Comparison of ENCODE assay signal across 14 cellular contexts in the genomic region with DNA sequence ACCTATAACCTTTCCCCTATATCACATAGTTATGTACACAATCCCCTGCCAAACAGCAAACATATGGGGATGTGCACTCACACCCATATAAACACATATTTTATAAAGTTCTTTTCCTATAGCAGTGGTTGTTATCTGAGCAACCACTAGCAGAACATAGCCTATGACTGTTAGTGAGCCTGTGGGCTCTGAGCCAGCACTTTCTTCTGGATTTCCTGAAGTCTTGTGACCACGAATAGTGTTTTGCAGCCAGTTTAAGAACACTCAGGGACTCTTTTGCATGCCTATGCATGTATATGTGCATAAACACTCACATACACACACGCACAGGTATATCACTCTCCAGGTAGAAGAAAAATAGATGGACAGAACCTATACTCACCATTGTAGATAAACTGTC. TPM values are rescaled to one million over a fixed set of nuclear protein-coding genes. Genes with fewer than 3 reads are reported as not detected.
DNase-seq lines count a peak whose midpoint lies in the region; ATAC-seq and TF ChIP-seq lines count a peak whose summit lies in the region.
"Had no signal": no experiment of that assay in that cellular context is flagged by ENCODE, and none has a peak within 500 bp of the region (broad histone marks: within the 10 kb centered on the region; RNA-seq: fewer than 3 reads in every experiment).

No MANE protein-coding gene starts in this region.

- no peaks in the 10 kb centered on the region for H3K4me1 ChIP-seq in thyroid gland
- H3K4me1 ChIP-seq: colonic mucosa had no signal

- ATAC-seq in activated CD8-positive, alpha-beta T cell treated with anti-CD3 and anti-CD28 coated beads for 36 hours = no peak
- no peak for ATAC-seq in Right ventricle myocardium superior (ENCODE audit: poor library complexity)

- H3K27ac ChIP-seq in epithelial cell of prostate = no peak overlapping the region
- no peak overlapping the region for H3K27ac ChIP-seq in thyroid gland
- H3K27ac ChIP-seq in coronary artery = no peak overlapping the region
- H3K27ac ChIP-seq: colonic mucosa, WERI-Rb-1 had no signal

- peak overlapping the region; percentile 96 for H3K27ac Mint-ChIP-seq in activated naive CD4-positive, alpha-beta T cell treated with anti-CD3 and anti-CD28 coated beads, Interleukin-2, amount 50 U/mL, for 24 hours
- H3K27ac Mint-ChIP-seq in activated CD8-positive, alpha-beta T cell treated with anti-CD3 and anti-CD28 coated beads for 36 hours = peak overlapping the region; percentile 81
- H3K27ac Mint-ChIP-seq: mesothelial cell of epicardium had no signal

- no peak for DNase-seq in activated naive CD4-positive, alpha-beta T cell (lab: John Stamatoyannopoulos, UW)
- no peak for DNase-seq in activated CD8-positive, alpha-beta T cell treated with anti-CD3 and anti-CD28 coated beads for 36 hours
- DNase-seq in epithelial cell of prostate (ENCODE audit: low read depth, low spot score) (peak; percentile 33), thyroid gland (peak; percentile 12 to 23), coronary artery (ENCODE audit: low spot score) (no peak), Right ventricle myocardium superior (no peak), NCI-H2107 (lab: John Stamatoyannopoulos, UW) (no peak)
- DNase-seq: activated gamma-delta T cell treated with Interleukin-2 at 50 U/mL for 16 hours, colonic mucosa, NCI-H1694 treated with DMSO at 0.1 percent for 48 hours, WERI-Rb-1 had no signal

- H3K4me1 Mint-ChIP-seq in activated naive CD4-positive, alpha-beta T cell treated with anti-CD3 and anti-CD28 coated beads, Interleukin-2, amount 50 U/mL, for 24 hours = peaks cover 89% of the 10 kb centered on the region
- peaks cover 76% of the 10 kb centered on the region for H3K4me1 Mint-ChIP-seq in activated CD8-positive, alpha-beta T cell treated with anti-CD3 and anti-CD28 coated beads for 36 hours (ENCODE audit: low read depth)

- TF ChIP-seq POLR2A in thyroid gland (IDR thresholded peaks at IDR 0.05) = no peak

- no peak for TF ChIP-seq CTCF in activated CD8-positive, alpha-beta T cell treated with anti-CD3 and anti-CD28 coated beads for 36 hours (IDR thresholded peaks at IDR 0.05)
- TF ChIP-seq CTCF in thyroid gland (IDR thresholded peaks at IDR 0.05) (no peak), coronary artery (IDR thresholded peaks at IDR 0.05) (no peak)

- CTCF ChIA-PET in activated CD8-positive, alpha-beta T cell treated with anti-CD3 and anti-CD28 coated beads for 36 hours (lab: Charles Lee) = interaction anchor here (2.0 to 16.4 kb wide), 4 partner anchors 8 to 218 kb away, joined by 4 to 141 read pairs (median 14); no protein-coding TSS in a partner anchor

- H3K27me3 ChIP-seq in thyroid gland = no peaks in the 10 kb centered on the region
- H3K27me3 ChIP-seq: colonic mucosa had no signal

- H3K4me3 Mint-ChIP-seq in activated naive CD4-positive, alpha-beta T cell treated with anti-CD3 and anti-CD28 coated beads, Interleukin-2, amount 50 U/mL, for 24 hours = peak overlapping the region; percentile 59
- H3K4me3 Mint-ChIP-seq in activated CD8-positive, alpha-beta T cell treated with anti-CD3 and anti-CD28 coated beads for 36 hours = no peak overlapping the region
- H3K4me3 Mint-ChIP-seq: mesothelial cell of epicardium had no signal

- peaks cover 53% of the 10 kb centered on the region for H3K36me3 Mint-ChIP-seq in activated naive CD4-positive, alpha-beta T cell treated with anti-CD3 and anti-CD28 coated beads, Interleukin-2, amount 50 U/mL, for 24 hours
- peaks cover 81% of the 10 kb centered on the region for H3K36me3 Mint-ChIP-seq in activated CD8-positive, alpha-beta T cell treated with anti-CD3 and anti-CD28 coated beads for 36 hours (ENCODE audit: low read depth)
- H3K36me3 Mint-ChIP-seq: mesothelial cell of epicardium had no signal

- 24 to 25% methylated on average over 2 of the region's 2 CpGs for WGBS in thyroid gland, 2 donors

- no peaks in the 10 kb centered on the region for H3K27me3 Mint-ChIP-seq in activated naive CD4-positive, alpha-beta T cell treated with anti-CD3 and anti-CD28 coated beads, Interleukin-2, amount 50 U/mL, for 24 hours
- H3K27me3 Mint-ChIP-seq in activated CD8-positive, alpha-beta T cell treated with anti-CD3 and anti-CD28 coated beads for 36 hours = no peaks in the 10 kb centered on the region

- H3K9me3 ChIP-seq in thyroid gland = no peaks in the 10 kb centered on the region
- H3K9me3 ChIP-seq: colonic mucosa had no signal

- POLR2A ChIA-PET in activated CD8-positive, alpha-beta T cell treated with anti-CD3 and anti-CD28 coated beads for 36 hours (lab: Charles Lee) = interaction anchor here (1.1 to 1.6 kb wide), 2 partner anchors 8 to 17 kb away, joined by 3 to 5 read pairs; partner anchors contain the start of gene TESPA1

- H3K36me3 ChIP-seq in thyroid gland = no peaks in the 10 kb centered on the region
- H3K36me3 ChIP-seq: colonic mucosa, WERI-Rb-1 had no signal

- no peak overlapping the region for H3K4me3 ChIP-seq in thyroid gland (replicated peaks in 1 of 3)
- no peak overlapping the region for H3K4me3 ChIP-seq in coronary artery
- H3K4me3 ChIP-seq: colonic mucosa had no signal

- no peaks in the 10 kb centered on the region for H3K9me3 Mint-ChIP-seq in activated naive CD4-positive, alpha-beta T cell treated with anti-CD3 and anti-CD28 coated beads, Interleukin-2, amount 50 U/mL, for 24 hours
- no peaks in the 10 kb centered on the region for H3K9me3 Mint-ChIP-seq in activated CD8-positive, alpha-beta T cell treated with anti-CD3 and anti-CD28 coated beads for 36 hours
- H3K9me3 Mint-ChIP-seq: mesothelial cell of epicardium had no signal

- intact Hi-C loops in activated CD8-positive, alpha-beta T cell treated with anti-CD3 and anti-CD28 coated beads for 36 hours (cut with micrococcal nuclease) = no loop called here
- intact Hi-C loops in thyroid gland (cut with DNase I) = no loop called here
- intact Hi-C loops in Right ventricle myocardium superior (cut with DNase I) = no loop called here

RNA-seq across cellular contexts. Expression of gene TESPA1, which starts 17.1 kb away (rescaled TPM):
- total RNA-seq in activated CD8-positive, alpha-beta T cell treated with anti-CD3 and anti-CD28 coated beads for 36 hours = 100 to 1,000 TPM; 107 to 112 TPM
- total RNA-seq in thyroid gland (1 to 10 TPM in 2 of 4 donors, under 1 TPM in 1, not detected in 1; 0.83 to 2.5 (median 2.0) TPM), Right ventricle myocardium superior (0.59 TPM)

RNA-seq across cellular contexts. Expression of gene NEUROD4, which starts 52.3 kb away (rescaled TPM):
- not detected for total RNA-seq in activated CD8-positive, alpha-beta T cell treated with anti-CD3 and anti-CD28 coated beads for 36 hours
- total RNA-seq in thyroid gland = not detected
- total RNA-seq in Right ventricle myocardium superior = not detected
- total RNA-seq: colonic mucosa, mesothelial cell of epicardium, posterior vena cava had no signal

Comparison
In these comparisons a context has a peak if more than half of its experiments do, and no peak if none do; other contexts are left out.
1. DNase-seq: peak in epithelial cell of prostate (single experiment) and thyroid gland (2 of 2); none in activated naive CD4-positive, alpha-beta T cell (0 of 4), activated CD8-positive, alpha-beta T cell treated with anti-CD3 and anti-CD28 coated beads for 36 hours (single experiment), coronary artery (single experiment), Right ventricle myocardium superior (single experiment) and NCI-H2107 (single experiment).
2. RNA of gene TESPA1, which starts 17.1 kb away (total RNA-seq): 107 to 112 TPM in activated CD8-positive, alpha-beta T cell treated with anti-CD3 and anti-CD28 coated beads for 36 hours; 0.83 to 2.5 TPM in thyroid gland and 0.59 TPM in Right ventricle myocardium superior (single experiment); every median in the first group is over 10 times any median in the second.